In the genomic region with DNA sequence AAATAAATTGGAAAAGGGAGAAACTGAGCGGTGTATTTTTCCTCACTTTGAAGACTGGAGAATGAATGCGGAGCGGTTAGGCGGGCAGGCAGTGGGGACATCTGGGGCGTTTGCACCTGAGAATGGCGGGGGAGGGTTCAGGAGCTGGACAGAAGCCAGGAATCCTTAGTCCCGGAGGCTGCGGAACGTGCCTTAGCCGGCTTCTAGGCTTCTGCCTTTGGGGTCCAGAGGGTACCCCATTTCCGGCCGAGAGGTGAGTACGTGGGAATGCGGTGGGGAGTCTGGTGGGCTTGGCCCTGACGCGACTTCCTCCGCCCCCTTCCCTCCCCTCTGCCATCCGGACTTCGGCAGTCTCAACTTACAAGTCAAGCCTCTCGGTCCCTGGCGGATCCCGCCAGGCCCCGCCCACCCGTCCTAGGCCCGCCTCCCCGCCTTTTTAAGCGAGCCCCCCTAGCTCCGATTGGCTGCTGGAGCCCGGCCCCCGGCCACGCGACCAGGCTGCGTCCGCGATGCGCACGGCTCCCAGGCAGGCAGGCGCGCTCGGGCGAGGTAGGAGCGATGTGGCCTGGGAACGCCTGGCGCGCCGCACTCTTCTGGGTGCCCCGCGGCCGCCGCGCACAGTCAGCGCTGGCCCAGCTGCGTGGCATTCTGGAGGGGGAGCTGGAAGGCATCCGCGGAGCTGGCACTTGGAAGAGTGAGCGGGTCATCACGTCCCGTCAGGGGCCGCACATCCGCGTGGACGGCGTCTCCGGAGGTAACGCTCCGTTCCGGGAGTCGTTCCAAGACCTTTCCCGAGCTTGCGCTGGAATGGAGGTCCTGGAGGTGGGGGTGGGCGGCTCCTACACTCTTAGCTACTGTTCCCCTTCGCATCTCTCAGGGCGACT, we compare ENCODE assay signal across 8 cellular contexts. TPM values are rescaled to one million over a fixed set of nuclear protein-coding genes. Genes with fewer than 3 reads are reported as not detected.
A peak's percentile ranks its signal among the peaks of the same experiment; 100 is the strongest.
DNase-seq lines count a peak whose midpoint lies in the region; ATAC-seq, FAIRE-seq and TF ChIP-seq lines count a peak whose summit lies in the region.

Gene GCAT (plus strand): TSS at position 525 of the 884 bp plus-strand sequence. CDS start 34 bp downstream, at position 559.

- peak; percentile 91 for ATAC-seq in CD8-positive, alpha-beta T cell

- H3K27me3 Mint-ChIP-seq in CD8-positive, alpha-beta T cell (ENCODE audit: low read depth): peaks cover 47% of the 10 kb centered on the region

- CTCF ChIA-PET in CD8-positive, alpha-beta T cell (lab: Charles Lee): interaction anchor here (1.2 to 3.7 kb wide), 5 partner anchors 9 to 158 kb away, joined by 3 to 41 read pairs (median 4); no protein-coding TSS in a partner anchor

- no peak within 1 kb of the TSS for H3K27ac ChIP-seq in CD8-positive, alpha-beta T cell (ENCODE audit: low read depth, low read length)
- no peak within 1 kb of the TSS for H3K27ac ChIP-seq in OCI-LY3 (ENCODE audit: low read length)
- peak within 1 kb of the TSS; percentile 66 for H3K27ac ChIP-seq in mesodermal cell (ENCODE audit: low read depth, low read length, severe bottlenecking)

- no peaks in the 10 kb centered on the region for H3K9me3 Mint-ChIP-seq in CD8-positive, alpha-beta T cell

- H4K20me1 ChIP-seq in OCI-LY3 (ENCODE audit: insufficient read depth, low read length): no peaks in the 10 kb centered on the region

- WGBS in mesodermal cell (ENCODE audit: insufficient coverage in 2 of 2), 2 experiments: 0 to 1% methylated on average over 45 to 55 of the region's 73 CpGs

- peaks cover 17% of the 10 kb centered on the region for H3K27me3 ChIP-seq in CD8-positive, alpha-beta T cell (ENCODE audit: insufficient read depth, low read length)
- H3K27me3 ChIP-seq in OCI-LY3 (ENCODE audit: low read depth, low read length): peaks cover 18% of the 10 kb centered on the region

- intact Hi-C loops in CD8-positive, alpha-beta T cell (cut with DNase I, micrococcal nuclease): loop anchor here (1.0 to 10.0 kb wide), 5 partner anchors 10 to 587 kb away; partner anchors contain the start of genes ANKRD54 (in 1 of the 2), C22orf23 (in 1 of the 2) and POLR2F (in 1 of the 2)

- FAIRE-seq in HTR-8/SVneo (lab: Jason Lieb, UNC): peak; percentile 77

- H3K4me2 ChIP-seq in OCI-LY3 (ENCODE audit: low read length): peak within 1 kb of the TSS; percentile 87

- peak within 1 kb of the TSS; percentile 64 for H3K9ac ChIP-seq in OCI-LY3 (ENCODE audit: low read length)

- POLR2A ChIA-PET in CD8-positive, alpha-beta T cell (lab: Charles Lee): interaction anchor here (1.2 to 1.7 kb wide), 3 partner anchors 37 to 199 kb away, joined by 3 to 7 read pairs (median 4); partner anchors contain the start of gene GGA1

- no peaks in the 10 kb centered on the region for H3K36me3 Mint-ChIP-seq in CD8-positive, alpha-beta T cell

- H3K4me1 Mint-ChIP-seq in CD8-positive, alpha-beta T cell (ENCODE audit: low read depth): peaks cover 36% of the 10 kb centered on the region

- peaks cover 37% of the 10 kb centered on the region for H3K4me1 ChIP-seq in CD8-positive, alpha-beta T cell (ENCODE audit: insufficient read depth, low read length)
- peaks cover 9% of the 10 kb centered on the region; the same call in 1 of the 2 replicates for H3K4me1 ChIP-seq in OCI-LY3 (ENCODE audit: low read length)
- H3K4me1 ChIP-seq in mesodermal cell (ENCODE audit: control insufficient read depth, insufficient read depth, low read length, poor library complexity, severe bottlenecking): peaks cover 31% of the 10 kb centered on the region

- peak within 1 kb of the TSS; percentile 74 for H2AFZ ChIP-seq in OCI-LY3 (ENCODE audit: low read depth, low read length)

- in situ Hi-C loops in endometrial microvascular endothelial cells (cut with HindIII; ENCODE audit: inconsistent ontology term, low pct_unique_long_range_greater_than_20kb, low sequenced_read_pairs): no loop called here

- peak within 1 kb of the TSS; percentile 51 for H3K4me3 ChIP-seq in CD8-positive, alpha-beta T cell (ENCODE audit: low read depth, low read length)
- H3K4me3 ChIP-seq in OCI-LY3 (ENCODE audit: low read length): peak within 1 kb of the TSS; percentile 83
- peak within 1 kb of the TSS; percentile 65 for H3K4me3 ChIP-seq in mesodermal cell (ENCODE audit: extremely low read depth, insufficient read depth, low read length, poor library complexity, severe bottlenecking)

- peak within 1 kb of the TSS; percentile 75 for H3K4me3 Mint-ChIP-seq in CD8-positive, alpha-beta T cell

- no peak for TF ChIP-seq CTCF in CD8-positive, alpha-beta T cell (IDR thresholded peaks at IDR 0.05)
- TF ChIP-seq CTCF in GM20000 (IDR thresholded peaks at IDR 0.05; ENCODE audit: extremely low read depth, missing control alignments): no peak
- TF ChIP-seq CTCF in OCI-LY3 (IDR thresholded peaks at IDR 0.05; ENCODE audit: low read depth, low read length): no peak

- no peaks in the 10 kb centered on the region for H3K36me3 ChIP-seq in CD8-positive, alpha-beta T cell (ENCODE audit: insufficient read depth, low read length)
- H3K36me3 ChIP-seq in OCI-LY3 (replicated peaks; ENCODE audit: low read depth, low read length) (no peaks in the 10 kb centered on the region), mesodermal cell (ENCODE audit: control insufficient read depth, insufficient read depth, low read length) (no peaks in the 10 kb centered on the region)

- DNase-seq in CD8-positive, alpha-beta T cell: peak; percentile 63 to 87 (median 82)
- peak; percentile 99 for DNase-seq in GM20000 (ENCODE audit: low spot score)
- DNase-seq in HTR-8/SVneo (ENCODE audit: insufficient read length, low spot score): peak; percentile 91
- DNase-seq in activated CD8-positive, alpha-beta memory T cell treated with anti-CD3 and anti-CD28 coated beads, Interleukin-2, amount 50 U/mL, for 24 hours (ENCODE audit: extremely low read depth): peak; percentile 72
- peak; percentile 68 for DNase-seq in stimulated activated CD8-positive, alpha-beta memory T cell treated with anti-CD3 and anti-CD28 coated beads, Interleukin-15, amount 100 ng/mL, for 1 hour (ENCODE audit: low read depth)

- H3K27ac Mint-ChIP-seq in CD8-positive, alpha-beta T cell: no peak within 1 kb of the TSS

- H3K9me3 ChIP-seq in CD8-positive, alpha-beta T cell (ENCODE audit: low read length): no peaks in the 10 kb centered on the region
- H3K9me3 ChIP-seq in OCI-LY3 (ENCODE audit: insufficient read depth, low read length): no peaks in the 10 kb centered on the region
- H3K9me3 ChIP-seq in mesodermal cell (ENCODE audit: control insufficient read depth, low read length): no peaks in the 10 kb centered on the region

- H3K79me2 ChIP-seq in OCI-LY3 (ENCODE audit: low read length): no peaks in the 10 kb centered on the region

RNA-seq across cellular contexts. Expression of gene GCAT, which starts in this region (rescaled TPM):
- 1 to 10 TPM; 1.3 to 1.6 TPM for total RNA-seq in CD8-positive, alpha-beta T cell
- total RNA-seq in endometrial microvascular endothelial cells (ENCODE audit: inconsistent ontology term): 32.1 TPM
- polyA plus RNA-seq in mesodermal cell (2013, experiment 1 of 2): 20.2 TPM
- polyA plus RNA-seq in mesodermal cell (2013, experiment 2 of 2): 15.1 TPM

Comparison
In these comparisons a context has a peak if more than half of its experiments do, and no peak if none do; other contexts are left out.
1. RNA of gene GCAT (total RNA-seq): 32.1 TPM in endometrial microvascular endothelial cells (single experiment); 1.3 to 1.6 TPM in CD8-positive, alpha-beta T cell; every median in the first group is over 10 times any median in the second.
2. Peak in every context shown above with its lines, with median percentiles within 50 percentile points of each other: DNase-seq and H3K4me3 ChIP-seq.